In the genomic region with DNA sequence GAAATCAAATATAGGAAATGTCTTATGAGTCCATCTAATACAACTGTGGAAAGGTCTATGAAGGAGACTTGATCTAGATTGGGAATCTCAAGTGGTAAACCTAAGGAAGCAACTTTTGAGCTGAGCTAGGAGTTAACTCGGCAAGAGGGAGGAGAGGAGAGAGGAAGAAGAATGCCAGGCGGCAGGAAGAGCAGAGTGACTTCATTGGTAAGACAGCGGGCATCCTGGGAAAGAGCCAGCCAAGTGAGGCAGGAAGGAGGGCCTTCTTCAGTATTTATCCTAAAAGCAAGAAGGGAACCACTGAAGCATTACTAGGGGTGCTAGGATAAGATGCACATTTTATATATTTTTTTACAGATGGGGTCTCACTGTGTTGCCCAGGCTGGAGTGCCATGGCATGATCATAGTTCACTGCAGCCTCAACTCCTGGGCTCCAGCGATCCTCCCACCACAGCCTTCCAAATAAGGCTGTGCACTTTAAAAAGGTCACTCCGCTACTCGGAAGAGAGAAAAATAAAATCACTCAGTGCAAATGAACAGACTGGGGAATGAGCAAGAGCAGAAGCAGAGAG, we compare ENCODE assay signal across 9 cellular contexts. TPM values are rescaled to one million over a fixed set of nuclear protein-coding genes. Genes with fewer than 3 reads are reported as not detected.
A peak's percentile ranks its signal among the peaks of the same experiment; 100 is the strongest.
DNase-seq lines count a peak whose midpoint lies in the region; ATAC-seq and TF ChIP-seq lines count a peak whose summit lies in the region.
"Had no signal": no experiment of that assay in that cellular context is flagged by ENCODE, and none has a peak within 500 bp of the region (broad histone marks: within the 10 kb centered on the region; RNA-seq: fewer than 3 reads in every experiment).

No MANE protein-coding gene starts in this region.

- H3K27ac ChIP-seq in VCaP (peak overlapping the region; percentile 99), subcutaneous abdominal adipose tissue (ENCODE audit: low read depth, low read length) (peak overlapping the region; percentile 69), SJCRH30 (no peak overlapping the region), body of pancreas (peak overlapping the region in 1 of 4 donors; percentile 98)

- H3K4me3 ChIP-seq in subcutaneous abdominal adipose tissue (ENCODE audit: low read depth in 1 of 5, low read length in 5 of 5) (peak overlapping the region in 4 of 5 donors; percentile 86 to 94 (median 88)), SJCRH30 (no peak overlapping the region), body of pancreas (no peak overlapping the region)

- TF ChIP-seq CTCF in VCaP (conservative IDR thresholded peaks at IDR 0.05) (no peak), glutamatergic neuron (IDR thresholded peaks at IDR 0.05; ENCODE audit: partially characterized antibody, unreplicated experiment) (no peak), body of pancreas (IDR thresholded peaks at IDR 0.05) (no peak)

- peaks cover 44% of the 10 kb centered on the region for H3K4me1 Mint-ChIP-seq in activated T-cell treated with anti-CD3 and anti-CD28 coated beads, Interleukin-2, amount 50 U/mL, for 24 hours (ENCODE audit: low read depth)
- H3K4me1 Mint-ChIP-seq in glutamatergic neuron (ENCODE audit: low read depth, unreplicated experiment): peaks cover 10% of the 10 kb centered on the region

- no peak for DNase-seq in activated T-cell treated with anti-CD3 and anti-CD28 coated beads, Interleukin-2, amount 50 U/mL, for 24 hours
- no peak for DNase-seq in activated T-cell treated with anti-CD3 and anti-CD28 coated beads, Interleukin-2, amount 50 U/mL, for 48 hours
- DNase-seq in glutamatergic neuron (no peak), SJCRH30 (no peak), body of pancreas (no peak)
- DNase-seq: NCI-H510A had no signal

- peak overlapping the region; percentile 89 for H3K27ac Mint-ChIP-seq in activated T-cell treated with anti-CD3 and anti-CD28 coated beads, Interleukin-2, amount 50 U/mL, for 24 hours
- peak overlapping the region; percentile 37 for H3K27ac Mint-ChIP-seq in glutamatergic neuron (ENCODE audit: unreplicated experiment)

- no peak for TF ChIP-seq POLR2A in body of pancreas (IDR thresholded peaks at IDR 0.05)

- H3K9me3 Mint-ChIP-seq in activated T-cell treated with anti-CD3 and anti-CD28 coated beads, Interleukin-2, amount 50 U/mL, for 24 hours: no peaks in the 10 kb centered on the region
- H3K9me3 Mint-ChIP-seq in glutamatergic neuron (ENCODE audit: unreplicated experiment): peaks cover 3% of the 10 kb centered on the region

- H3K36me3 ChIP-seq in subcutaneous abdominal adipose tissue (ENCODE audit: control insufficient read depth in 5 of 5, insufficient read depth in 5 of 5, low read length in 5 of 5) (peaks cover 3 to 23% (median 16%) of the 10 kb centered on the region in 5 donors), SJCRH30 (peaks cover 15% of the 10 kb centered on the region), body of pancreas (replicated peaks in 1 of 2; ENCODE audit: insufficient read depth in 1 of 2, low read depth in 2 of 2) (peaks cover 3 to 8% of the 10 kb centered on the region in 2 donors)

- 47 to 49% methylated on average over 6 of the region's 6 CpGs for WGBS in body of pancreas, 2 donors

- H3K4me1 ChIP-seq in subcutaneous abdominal adipose tissue (ENCODE audit: control insufficient read depth in 5 of 5, insufficient read depth in 5 of 5, low read length in 5 of 5): peaks cover 6 to 29% (median 28%) of the 10 kb centered on the region in 5 donors
- H3K4me1 ChIP-seq in SJCRH30: 0 out of 2 replicates have a peak, but pooled peaks cover 3% of the 10 kb centered on the region
- peaks cover 27% of the 10 kb centered on the region for H3K4me1 ChIP-seq in body of pancreas

- intact Hi-C loops in body of pancreas (cut with DNase I): no loop called here

- peak overlapping the region; percentile 90 for H3K4me3 Mint-ChIP-seq in activated T-cell treated with anti-CD3 and anti-CD28 coated beads, Interleukin-2, amount 50 U/mL, for 24 hours
- H3K4me3 Mint-ChIP-seq in glutamatergic neuron (ENCODE audit: unreplicated experiment): peak overlapping the region; percentile 96

- no peaks in the 10 kb centered on the region for H3K9me3 ChIP-seq in subcutaneous abdominal adipose tissue (ENCODE audit: control insufficient read depth in 5 of 5, low read length in 5 of 5)
- no peaks in the 10 kb centered on the region for H3K9me3 ChIP-seq in SJCRH30 (replicated peaks)
- no peaks in the 10 kb centered on the region for H3K9me3 ChIP-seq in body of pancreas

- H3K9ac ChIP-seq in subcutaneous abdominal adipose tissue (ENCODE audit: low read length in 5 of 5): peak overlapping the region in 1 of 5 donors; percentile 88

- H3K36me3 Mint-ChIP-seq in activated T-cell treated with anti-CD3 and anti-CD28 coated beads, Interleukin-2, amount 50 U/mL, for 24 hours (ENCODE audit: low read depth): peaks cover 56% of the 10 kb centered on the region
- H3K36me3 Mint-ChIP-seq in glutamatergic neuron (ENCODE audit: unreplicated experiment): no peaks in the 10 kb centered on the region

- no peaks in the 10 kb centered on the region for H3K27me3 Mint-ChIP-seq in activated T-cell treated with anti-CD3 and anti-CD28 coated beads, Interleukin-2, amount 50 U/mL, for 24 hours
- peaks cover 5% of the 10 kb centered on the region for H3K27me3 Mint-ChIP-seq in glutamatergic neuron (ENCODE audit: unreplicated experiment)

- no peak for ATAC-seq in body of pancreas
- ATAC-seq in GM18498 (IDR thresholded peaks at IDR 0.05; ENCODE audit: unreplicated experiment): no peak

- no peaks in the 10 kb centered on the region for H3K27me3 ChIP-seq in subcutaneous abdominal adipose tissue (ENCODE audit: control insufficient read depth in 5 of 5, insufficient read depth in 4 of 5, low read length in 5 of 5)
- H3K27me3 ChIP-seq in SJCRH30: no peaks in the 10 kb centered on the region
- no peaks in the 10 kb centered on the region for H3K27me3 ChIP-seq in body of pancreas

RNA-seq across cellular contexts. Expression of a gene that starts 2.0 kb away (rescaled TPM):
- 34.0 TPM for total RNA-seq in glutamatergic neuron (ENCODE audit: unreplicated experiment)
- 38.8 and 39.7 TPM in 2 replicates for total RNA-seq in SJCRH30 (2014; rRNA removed; shearing (Covaris generic))
- 10 to 100 TPM; 44.4 to 90.0 TPM for total RNA-seq in body of pancreas

RNA-seq across cellular contexts. Expression of a gene that starts 22.9 kb away (rescaled TPM):
- total RNA-seq in glutamatergic neuron (ENCODE audit: unreplicated experiment): 23.8 TPM
- 43.8 and 55.9 TPM in 2 replicates for total RNA-seq in SJCRH30 (2014; rRNA removed; shearing (Covaris generic))
- 10 to 100 TPM; 25.9 to 30.7 TPM for total RNA-seq in body of pancreas

RNA-seq across cellular contexts. Expression of a gene that starts 33.4 kb away (rescaled TPM):
- 108 TPM for total RNA-seq in glutamatergic neuron (ENCODE audit: unreplicated experiment)
- total RNA-seq in SJCRH30 (2014; rRNA removed; shearing (Covaris generic)): 128 and 139 TPM in 2 replicates
- total RNA-seq in body of pancreas: 10 to 100 TPM; 28.3 to 32.3 TPM

Comparison
In these comparisons a context has a peak if more than half of its experiments do, and no peak if none do; other contexts are left out.
1. H3K4me3 ChIP-seq: peak in subcutaneous abdominal adipose tissue (4 of 5); none in SJCRH30 (single experiment) and body of pancreas (0 of 2).